1 cellular context compared by ENCODE assay signal in genomic region chr2:80567991-80568390, GRCh38.
TF ChIP-seq lines count a peak whose summit lies in the region.

No MANE protein-coding gene starts in this region.

TF ChIP-seq in GM12878, 131 proteins besides CTCF, POLR2A, EP300 and RAD21 (continued from another document):
- TF ChIP-seq PRDM15 (CRISPR knock-in tag; IDR thresholded peaks at IDR 0.05) (no peak), IKZF2 (IDR thresholded peaks at IDR 0.05) (no peak), TCF7 (IDR thresholded peaks at IDR 0.05; ENCODE audit: borderline replicate concordance) (no peak), BHLHE40 (IDR thresholded peaks at IDR 0.05; ENCODE audit: borderline replicate concordance in 1 of 2, low read depth in 2 of 2, low read length in 1 of 2) (no peak), CHD1 (IDR thresholded peaks at IDR 0.05; ENCODE audit: low read depth, low read length) (no peak)
TF ChIP-seq in GM12878: peak in this region for 0.
